In genomic region chr1:218473527-218473926, GRCh38 we compare ENCODE assay signal across 11 cellular contexts.
DNase-seq lines count a peak whose midpoint lies in the region; ATAC-seq, FAIRE-seq and TF ChIP-seq lines count a peak whose summit lies in the region.
"Had no signal": no experiment of that assay in that cellular context is flagged by ENCODE, and none has a peak within 500 bp of the region (broad histone marks: within the 10 kb centered on the region; RNA-seq: fewer than 3 reads in every experiment).

No MANE protein-coding gene starts in this region.

- H3K9me3 ChIP-seq in BLaER1 treated with 17β-estradiol and CSF1 and Interleukin-3, amounts not matched to agents 10 nM and 100 nM (replicated peaks in 1 of 11), result no peaks in the 10 kb centered on the region
- no peaks in the 10 kb centered on the region for H3K9me3 ChIP-seq in endothelial cell of umbilical vein (replicated peaks; ENCODE audit: control insufficient read depth, insufficient read depth, low read length)

- no peak overlapping the region for H3K4me3 ChIP-seq in BLaER1 treated with 17β-estradiol and CSF1 and Interleukin-3, amounts not matched to agents 10 nM and 100 nM
- no peak overlapping the region for H3K4me3 ChIP-seq in endothelial cell of umbilical vein (replicated peaks in 1 of 3; ENCODE audit: insufficient read depth in 1 of 3, low read depth in 1 of 3, low read length in 3 of 3)

- peak overlapping the region; percentile 41 to 82 (median 64) for H3K4me2 ChIP-seq in BLaER1 treated with 17β-estradiol and CSF1 and Interleukin-3, amounts not matched to agents 10 nM and 100 nM
- H3K4me2 ChIP-seq in endothelial cell of umbilical vein (ENCODE audit: insufficient read depth, low read length), result peak overlapping the region; percentile 46

- no peaks in the 10 kb centered on the region for H3K79me2 ChIP-seq in endothelial cell of umbilical vein (ENCODE audit: control insufficient read depth, insufficient read depth, low read length)

- H3K27me3 ChIP-seq in BLaER1 treated with 17β-estradiol and CSF1 and Interleukin-3, amounts not matched to agents 10 nM and 100 nM, result no peaks in the 10 kb centered on the region
- no peaks in the 10 kb centered on the region for H3K27me3 ChIP-seq in endothelial cell of umbilical vein (ENCODE audit: control insufficient read depth in 2 of 2, insufficient read depth in 2 of 2, low read length in 2 of 2)

- ATAC-seq in GM21367 (IDR thresholded peaks at IDR 0.05; ENCODE audit: unreplicated experiment), result peak; percentile 39
- no peak for ATAC-seq in HG03439 (IDR thresholded peaks at IDR 0.05; ENCODE audit: unreplicated experiment)

- no TSS peak for BruUV-seq in endothelial cell of umbilical vein (replicated peaks; lab: Mats Ljungman, UMichigan)

- no peaks in the 10 kb centered on the region for H3K36me3 ChIP-seq in BLaER1 treated with 17β-estradiol and CSF1 and Interleukin-3, amounts not matched to agents 10 nM and 100 nM
- no peaks in the 10 kb centered on the region for H3K36me3 ChIP-seq in endothelial cell of umbilical vein (ENCODE audit: control insufficient read depth in 2 of 2, extremely low read depth in 1 of 2, insufficient read depth in 2 of 2, low read length in 2 of 2)

- peak overlapping the region in 6 of 11 experiments; percentile 11 to 56 (median 35); a peak in 8 of 22 replicates for H3K27ac ChIP-seq in BLaER1 treated with 17β-estradiol and CSF1 and Interleukin-3, amounts not matched to agents 10 nM and 100 nM
- H3K27ac ChIP-seq in endothelial cell of umbilical vein (ENCODE audit: insufficient read depth, low read depth, low read length), result peak overlapping the region; percentile 74

- intact Hi-C loops in endothelial cell of umbilical vein (cut with micrococcal nuclease), result loop anchor here (1.0 kb wide), 2 partner anchors 10 to 98 kb away; no protein-coding TSS in a partner anchor

- H4K20me1 ChIP-seq in BLaER1 treated with 17β-estradiol and CSF1 and Interleukin-3, amounts not matched to agents 10 nM and 100 nM, result no peaks in the 10 kb centered on the region
- no peaks in the 10 kb centered on the region for H4K20me1 ChIP-seq in endothelial cell of umbilical vein (replicated peaks; ENCODE audit: control insufficient read depth, extremely low read depth, insufficient read depth, low read length)

- TF ChIP-seq CTCF in endothelial cell of umbilical vein (IDR thresholded peaks at IDR 0.05; ENCODE audit: extremely low read depth in 1 of 2, insufficient read depth in 1 of 2, low read depth in 1 of 2, low read length in 2 of 2), result no peak

- CTCF ChIA-PET in endothelial cell of umbilical vein (lab: Charles Lee), result no interaction called here

- peak; percentile 46 for TF ChIP-seq POLR2A in endothelial cell of umbilical vein (IDR thresholded peaks at IDR 0.05; ENCODE audit: low read depth, low read length)

- POLR2A ChIA-PET in endothelial cell of umbilical vein (lab: Charles Lee), result no interaction called here

- no peaks in the 10 kb centered on the region for H3K9me1 ChIP-seq in endothelial cell of umbilical vein (replicated peaks; ENCODE audit: control insufficient read depth, extremely low read depth, insufficient read depth, low read length)

- FAIRE-seq in endothelial cell of umbilical vein (lab: Jason Lieb, UNC), result no peak
- FAIRE-seq: H1 had no signal

- no peak overlapping the region for H2AFZ ChIP-seq in endothelial cell of umbilical vein (ENCODE audit: low read depth, low read length)

- H3K9ac ChIP-seq in BLaER1 treated with 17β-estradiol and CSF1 and Interleukin-3, amounts not matched to agents 10 nM and 100 nM, result no peak overlapping the region
- H3K9ac ChIP-seq in endothelial cell of umbilical vein (replicated peaks; ENCODE audit: extremely low read depth, insufficient read depth, low read length), result peak overlapping the region; percentile 24

- peaks cover 14 to 28% (median 25%) of the 10 kb centered on the region in 10 experiments for H3K4me1 ChIP-seq in BLaER1 treated with 17β-estradiol and CSF1 and Interleukin-3, amounts not matched to agents 10 nM and 100 nM
- H3K4me1 ChIP-seq in endothelial cell of umbilical vein (ENCODE audit: control insufficient read depth, extremely low read depth, insufficient read depth, low read length), result peaks cover 28% of the 10 kb centered on the region

- peak; percentile 10 to 18 for DNase-seq in Kasumi-1 (lab: John Stamatoyannopoulos, UW)
- peak; percentile 79 for DNase-seq in endothelial cell of umbilical vein (ENCODE audit: low read depth, low spot score)
- no peak for DNase-seq in SK-N-DZ (ENCODE audit: low spot score)
- DNase-seq in HUDEP-2 (lab: John Stamatoyannopoulos, UW; ENCODE audit: unreplicated experiment in 76 of 76), result no peak
- no peak for DNase-seq in NCI-H1436 treated with DMSO at 0.1 percent for 48 hours (lab: John Stamatoyannopoulos, UW)
- DNase-seq: NCI-H2227 treated with DMSO at 0.1 percent for 48 hours; stimulated activated CD4-positive, alpha-beta T cell treated with anti-CD3 and anti-CD28 coated beads, Interleukin-4, amount 100 ng/mL, for 1 hour had no signal

- dilution Hi-C loops in endothelial cell of umbilical vein (cut with MboI; ENCODE audit: extremely low pct_ligation_motif_present, low sequenced_read_pairs), result no loop called here

TF ChIP-seq in endothelial cell of umbilical vein, 7 proteins besides CTCF, POLR2A, EP300 and RAD21:
- peak; percentile 56 for TF ChIP-seq POLR2AphosphoS5 (IDR thresholded peaks at IDR 0.05; ENCODE audit: insufficient read depth, low read depth, low read length)
- TF ChIP-seq MYC (IDR thresholded peaks at IDR 0.05; ENCODE audit: low read depth, low read length), result no peak
- TF ChIP-seq MAX (IDR thresholded peaks at IDR 0.05; ENCODE audit: insufficient read depth, insufficient read length), result peak; percentile 29
- peak; percentile 74 for TF ChIP-seq GATA2 (IDR thresholded peaks at IDR 0.05; ENCODE audit: insufficient read depth, insufficient read length, low read depth, low read length)
- peak; percentile 63 for TF ChIP-seq FOS (IDR thresholded peaks at IDR 0.05; ENCODE audit: borderline replicate concordance, insufficient read depth, low read length)
- TF ChIP-seq JUN (IDR thresholded peaks at IDR 0.05; ENCODE audit: borderline replicate concordance, insufficient read depth, insufficient read length, low read depth), result peak; percentile 92
- no peak for TF ChIP-seq EZH2 (IDR thresholded peaks at IDR 0.05; ENCODE audit: borderline replicate concordance, low read depth, low read length, severe bottlenecking)
TF ChIP-seq in endothelial cell of umbilical vein: peak in this region for 5.

Comparison
In these comparisons a context has a peak if more than half of its experiments do, and no peak if none do; other contexts are left out.
1. DNase-seq: peak in Kasumi-1 (2 of 2) and endothelial cell of umbilical vein (single experiment); none in SK-N-DZ (single experiment), HUDEP-2 (0 of 76) and NCI-H1436 treated with DMSO at 0.1 percent for 48 hours (single experiment).